ENCODE assay signal across 19 cellular contexts in genomic region chr2:234914371-234915154, GRCh38. TPM values are rescaled to one million over a fixed set of nuclear protein-coding genes. Genes with fewer than 3 reads are reported as not detected.
A peak's percentile ranks its signal among the peaks of the same experiment; 100 is the strongest.
DNase-seq lines count a peak whose midpoint lies in the region; ATAC-seq and TF ChIP-seq lines count a peak whose summit lies in the region.
"Had no signal": no experiment of that assay in that cellular context is flagged by ENCODE, and none has a peak within 500 bp of the region (broad histone marks: within the 10 kb centered on the region; RNA-seq: fewer than 3 reads in every experiment).

No MANE protein-coding gene starts in this region.

- H2AFZ ChIP-seq in mammary epithelial cell (ENCODE audit: low read depth, low read length), result no peak overlapping the region
- H2AFZ ChIP-seq: PC-9 had no signal

- H3K9me3 ChIP-seq in Panc1 (ENCODE audit: control insufficient read depth, insufficient read depth, low read depth, low read length) (no peaks in the 10 kb centered on the region), mammary epithelial cell (replicated peaks; ENCODE audit: insufficient read depth, low read length) (no peaks in the 10 kb centered on the region)
- H3K9me3 ChIP-seq: A549 had no signal

- no peak for DNase-seq in Panc1 (ENCODE audit: low read depth, low spot score)
- DNase-seq in dorsolateral prefrontal cortex, result peak in 9 of 10 donors; percentile 61 to 77 (median 69)
- no peak for DNase-seq in left lobe of liver (ENCODE audit: low spot score)
- DNase-seq in posterior cingulate gyrus, result peak in 8 of 10 donors; percentile 36 to 96 (median 62)
- DNase-seq in mammary epithelial cell, result no peak
- DNase-seq in coronary artery (ENCODE audit: low spot score), result no peak
- DNase-seq in HK-2 (ENCODE audit: unreplicated experiment), result no peak
- DNase-seq: DMS 273 treated with DMSO at 0.1 percent for 48 hours, GDM1, GOT3, NCI-H1048, NCI-H146, NCI-H2081 treated with DMSO at 0.1 percent for 48 hours, NCI-H510A treated with DMSO at 0.1 percent for 48 hours, NCI-H82, PC-9 had no signal

- H3K27ac ChIP-seq in Panc1 (ENCODE audit: low read length) (peak overlapping the region; percentile 53), dorsolateral prefrontal cortex (peak overlapping the region; percentile 51 to 100 (median 95)), mammary epithelial cell (ENCODE audit: insufficient read depth, low read depth, low read length) (no peak overlapping the region), coronary artery (no peak overlapping the region)
- H3K27ac ChIP-seq: A549, C4-2B, PC-9 had no signal

- CTCF ChIA-PET in Panc1 (lab: Charles Lee), result no interaction called here
- CTCF ChIA-PET in mammary epithelial cell (lab: Charles Lee; ENCODE audit: low non-redundant PET), result no interaction called here

- H4K20me1 ChIP-seq in mammary epithelial cell (ENCODE audit: insufficient read depth, low read length), result no peaks in the 10 kb centered on the region

- ATAC-seq in Panc1 (no peak), left lobe of liver (peak; percentile 35), HG03196 (IDR thresholded peaks at IDR 0.05; ENCODE audit: unreplicated experiment) (no peak)
- ATAC-seq: A549 had no signal

- no peak overlapping the region for H3K9ac ChIP-seq in mammary epithelial cell (ENCODE audit: insufficient read depth, low read length)

- H3K4me2 ChIP-seq in mammary epithelial cell (ENCODE audit: insufficient read depth, low read depth, low read length), result no peak overlapping the region
- H3K4me2 ChIP-seq: A549, PC-9 had no signal

- H3K36me3 ChIP-seq in Panc1 (ENCODE audit: control insufficient read depth, insufficient read depth, low read length) (no peaks in the 10 kb centered on the region), mammary epithelial cell (ENCODE audit: insufficient read depth, low read length) (no peaks in the 10 kb centered on the region)

- H3K4me1 ChIP-seq in Panc1 (ENCODE audit: control insufficient read depth, insufficient read depth, low read length) (peaks cover 12% of the 10 kb centered on the region; the same call in 1 of the 2 replicates), mammary epithelial cell (ENCODE audit: insufficient read depth, low read length) (no peaks in the 10 kb centered on the region)
- H3K4me1 ChIP-seq: A549 had no signal

- POLR2A ChIA-PET in Panc1 (lab: Charles Lee), result no interaction called here

- intact Hi-C loops in Panc1 (cut with micrococcal nuclease; ENCODE audit: unreplicated experiment) (no loop called here), dorsolateral prefrontal cortex (cut with DNase I) (loop anchor here in 1 of 2 donors (2.0 kb wide), 1 partner anchor 36 kb away; no protein-coding TSS in a partner anchor), posterior cingulate gyrus (cut with DNase I) (loop anchor here (5.0 kb wide), 1 partner anchor 38 kb away; the partner anchor contains the start of gene SH3BP4), mammary epithelial cell (cut with micrococcal nuclease) (no loop called here)

- H3K27me3 ChIP-seq in Panc1 (ENCODE audit: control insufficient read depth, insufficient read depth, low read length) (no peaks in the 10 kb centered on the region), dorsolateral prefrontal cortex (no peaks in the 10 kb centered on the region), mammary epithelial cell (ENCODE audit: insufficient read depth, low read length) (no peaks in the 10 kb centered on the region)

- TF ChIP-seq CTCF in Panc1 (IDR thresholded peaks at IDR 0.05) (no peak), dorsolateral prefrontal cortex (IDR thresholded peaks at IDR 0.05 in 54 of 56, conservative IDR thresholded peaks at IDR 0.05 in 2 of 56; ENCODE audit: low read depth in 1 of 56, partially characterized antibody in 56 of 56) (peak in 2 of 56 donors; percentile 15 to 28), mammary epithelial cell (conservative IDR thresholded peaks at IDR 0.05 in 1 of 2, IDR thresholded peaks at IDR 0.05 in 1 of 2; ENCODE audit: extremely low read depth in 1 of 2, insufficient read depth in 1 of 2, low read depth in 1 of 2, low read length in 2 of 2) (no peak), coronary artery (IDR thresholded peaks at IDR 0.05) (no peak)

- H3K79me2 ChIP-seq in mammary epithelial cell (ENCODE audit: insufficient read depth, low read length), result no peaks in the 10 kb centered on the region

- dilution Hi-C loops in mammary epithelial cell (cut with HindIII; ENCODE audit: low sequenced_read_pairs), result loop anchor here (5.0 kb wide), 1 partner anchor 72 kb away; no protein-coding TSS in a partner anchor

- no TSS peak for BruUV-seq in Panc1 (replicated peaks; lab: Mats Ljungman, UMichigan)
- BruUV-seq in mammary epithelial cell (replicated peaks; lab: Mats Ljungman, UMichigan), result no TSS peak

- WGBS in mammary epithelial cell (ENCODE audit: low coverage, missing lambda C conversion rate), result 94% methylated on average over 6 of the region's 9 CpGs

- in situ Hi-C loops in Panc1 (cut with HindIII; ENCODE audit: low pct_unique_long_range_greater_than_20kb, low sequenced_read_pairs) (no loop called here), mammary epithelial cell (cut with MboI; ENCODE audit: low sequenced_read_pairs in 2 of 2) (no loop called here)

- H3K4me3 ChIP-seq in Panc1 (ENCODE audit: low read depth in 2 of 2, low read length in 2 of 2) (no peak overlapping the region), dorsolateral prefrontal cortex (peak overlapping the region in 7 of 59 donors; percentile 3 to 31 (median 15)), mammary epithelial cell (replicated peaks in 1 of 3; ENCODE audit: insufficient read depth in 1 of 3, low read depth in 2 of 3, low read length in 3 of 3) (no peak overlapping the region), coronary artery (no peak overlapping the region)
- H3K4me3 ChIP-seq: A549, PC-9 had no signal

RNA-seq across cellular contexts. Expression of gene SH3BP4, which starts 37.3 kb away (rescaled TPM):
- 133 TPM for total RNA-seq in Panc1 (2021; ENCODE audit: unreplicated experiment)
- polyA plus RNA-seq in Panc1 (2012; ENCODE audit: insufficient read length), result 102 TPM
- 10 to 100 TPM; 10.0 to 57.7 (median 23.5) TPM for total RNA-seq in dorsolateral prefrontal cortex
- total RNA-seq in left lobe of liver, result 22.9 TPM
- total RNA-seq in mammary epithelial cell, result 10 to 100 TPM; 54.6 to 63.0 TPM
- 36.8 TPM for polyA plus RNA-seq in mammary epithelial cell
- 66.1 TPM for polyA minus RNA-seq in mammary epithelial cell

Comparison
In these comparisons a context has a peak if more than half of its experiments do, and no peak if none do; other contexts are left out.
1. DNase-seq: peak in dorsolateral prefrontal cortex (9 of 10) and posterior cingulate gyrus (8 of 10); none in Panc1 (single experiment), left lobe of liver (single experiment), mammary epithelial cell (single experiment), coronary artery (single experiment) and HK-2 (single experiment).
2. H3K27ac ChIP-seq: peak in Panc1 (single experiment) and dorsolateral prefrontal cortex (59 of 59); none in mammary epithelial cell (single experiment) and coronary artery (0 of 2).